Comparison of ENCODE assay signal across 26 cellular contexts in genomic region chr7:147556317-147556716, GRCh38.
"Had no signal": no experiment of that assay in that cellular context is flagged by ENCODE, and none has a peak within 500 bp of the region (broad histone marks: within the 10 kb centered on the region; RNA-seq: fewer than 3 reads in every experiment).

No MANE protein-coding gene starts in this region.

- H3K27ac Mint-ChIP-seq: memory B cell; naive thymus-derived CD4-positive, alpha-beta T cell; natural killer cell treated with Interleukin-12 subunit alpha and Interleukin-12 subunit beta and Interleukin-15 and Interleukin-18, amount 100 ng/mL, for 72 hours; stimulated activated naive B cell treated with anti-CD40 and anti-IgM and Interleukin-4, amounts not matched to agents 10 μg/mL and 1 μg/mL and 100 μg/mL, for 72 hours had no signal

- H3K27me3 Mint-ChIP-seq: memory B cell; naive thymus-derived CD4-positive, alpha-beta T cell; natural killer cell treated with Interleukin-12 subunit alpha and Interleukin-12 subunit beta and Interleukin-15 and Interleukin-18, amount 100 ng/mL, for 72 hours; stimulated activated naive B cell treated with anti-CD40 and anti-IgM and Interleukin-4, amounts not matched to agents 10 μg/mL and 1 μg/mL and 100 μg/mL, for 72 hours had no signal

- H3K36me3 Mint-ChIP-seq: memory B cell; naive thymus-derived CD4-positive, alpha-beta T cell; natural killer cell treated with Interleukin-12 subunit alpha and Interleukin-12 subunit beta and Interleukin-15 and Interleukin-18, amount 100 ng/mL, for 72 hours; stimulated activated naive B cell treated with anti-CD40 and anti-IgM and Interleukin-4, amounts not matched to agents 10 μg/mL and 1 μg/mL and 100 μg/mL, for 72 hours had no signal

- ATAC-seq: left cardiac atrium; left lobe of liver; left ventricle myocardium superior; mucosa of descending colon; naive thymus-derived CD4-positive, alpha-beta T cell; natural killer cell treated with Interleukin-12 subunit alpha and Interleukin-12 subunit beta and Interleukin-15 and Interleukin-18, amount 100 ng/mL, for 72 hours; pancreas; right cardiac atrium; sciatic nerve; stimulated activated naive B cell treated with anti-CD40 and anti-IgM and Interleukin-4, amounts not matched to agents 10 μg/mL and 1 μg/mL and 100 μg/mL, for 72 hours; stimulated activated naive CD8-positive, alpha-beta T cell treated with anti-CD3 and anti-CD28 coated beads, Interleukin-15, Interleukin-2, amounts not matched to agents 100 U/mL and 50 U/mL, for 24 hours had no signal

- H3K9me3 Mint-ChIP-seq: memory B cell had no signal

- H3K4me3 Mint-ChIP-seq: memory B cell; naive thymus-derived CD4-positive, alpha-beta T cell; natural killer cell treated with Interleukin-12 subunit alpha and Interleukin-12 subunit beta and Interleukin-15 and Interleukin-18, amount 100 ng/mL, for 72 hours; stimulated activated naive B cell treated with anti-CD40 and anti-IgM and Interleukin-4, amounts not matched to agents 10 μg/mL and 1 μg/mL and 100 μg/mL, for 72 hours had no signal

- H3K4me1 Mint-ChIP-seq: memory B cell; naive thymus-derived CD4-positive, alpha-beta T cell; stimulated activated naive B cell treated with anti-CD40 and anti-IgM and Interleukin-4, amounts not matched to agents 10 μg/mL and 1 μg/mL and 100 μg/mL, for 72 hours had no signal

- FAIRE-seq: keratinocyte, pancreas had no signal

- DNase-seq: kidney glomerular epithelial cell; left cardiac atrium; left ventricle myocardium superior; midbrain; mucosa of descending colon; naive thymus-derived CD4-positive, alpha-beta T cell; nucleus accumbens; pancreas; posterior cingulate gyrus; retina; right cardiac atrium; stimulated activated CD4-positive, alpha-beta T cell treated with anti-CD3 and anti-CD28 coated beads, Interleukin-12 subunit alpha, Interleukin-12 subunit beta, amount 100 ng/mL, for 4 hours; stimulated activated CD4-positive, alpha-beta T cell treated with anti-CD3 and anti-CD28 coated beads, Interleukin-15, amount 100 ng/mL, for 24 hours; stimulated activated CD4-positive, alpha-beta T cell treated with anti-CD3 and anti-CD28 coated beads, Interleukin-2, amount 100 ng/mL, for 24 hours; stimulated activated CD4-positive, alpha-beta T cell treated with anti-CD3 and anti-CD28 coated beads, Interleukin-4, amount 100 ng/mL, for 1 hour; stimulated activated naive B cell treated with anti-CD40 and anti-IgM and Interleukin-4, amounts not matched to agents 10 μg/mL and 1 μg/mL and 100 μg/mL, for 72 hours; stimulated activated naive CD8-positive, alpha-beta T cell treated with anti-CD3 and anti-CD28 coated beads, Interleukin-15, Interleukin-2, amounts not matched to agents 100 U/mL and 50 U/mL, for 24 hours; stomach; testis; thyroid gland; transverse colon had no signal
